ENCODE assay signal across 1 cellular context in genomic region chr22:17307566-17307965, GRCh38.
TF ChIP-seq lines count a peak whose summit lies in the region.

No MANE protein-coding gene starts in this region.

TF ChIP-seq in GM23338, 12 proteins besides CTCF, POLR2A, EP300 and RAD21 (continued from another document):
- TF ChIP-seq, protein P1, sequence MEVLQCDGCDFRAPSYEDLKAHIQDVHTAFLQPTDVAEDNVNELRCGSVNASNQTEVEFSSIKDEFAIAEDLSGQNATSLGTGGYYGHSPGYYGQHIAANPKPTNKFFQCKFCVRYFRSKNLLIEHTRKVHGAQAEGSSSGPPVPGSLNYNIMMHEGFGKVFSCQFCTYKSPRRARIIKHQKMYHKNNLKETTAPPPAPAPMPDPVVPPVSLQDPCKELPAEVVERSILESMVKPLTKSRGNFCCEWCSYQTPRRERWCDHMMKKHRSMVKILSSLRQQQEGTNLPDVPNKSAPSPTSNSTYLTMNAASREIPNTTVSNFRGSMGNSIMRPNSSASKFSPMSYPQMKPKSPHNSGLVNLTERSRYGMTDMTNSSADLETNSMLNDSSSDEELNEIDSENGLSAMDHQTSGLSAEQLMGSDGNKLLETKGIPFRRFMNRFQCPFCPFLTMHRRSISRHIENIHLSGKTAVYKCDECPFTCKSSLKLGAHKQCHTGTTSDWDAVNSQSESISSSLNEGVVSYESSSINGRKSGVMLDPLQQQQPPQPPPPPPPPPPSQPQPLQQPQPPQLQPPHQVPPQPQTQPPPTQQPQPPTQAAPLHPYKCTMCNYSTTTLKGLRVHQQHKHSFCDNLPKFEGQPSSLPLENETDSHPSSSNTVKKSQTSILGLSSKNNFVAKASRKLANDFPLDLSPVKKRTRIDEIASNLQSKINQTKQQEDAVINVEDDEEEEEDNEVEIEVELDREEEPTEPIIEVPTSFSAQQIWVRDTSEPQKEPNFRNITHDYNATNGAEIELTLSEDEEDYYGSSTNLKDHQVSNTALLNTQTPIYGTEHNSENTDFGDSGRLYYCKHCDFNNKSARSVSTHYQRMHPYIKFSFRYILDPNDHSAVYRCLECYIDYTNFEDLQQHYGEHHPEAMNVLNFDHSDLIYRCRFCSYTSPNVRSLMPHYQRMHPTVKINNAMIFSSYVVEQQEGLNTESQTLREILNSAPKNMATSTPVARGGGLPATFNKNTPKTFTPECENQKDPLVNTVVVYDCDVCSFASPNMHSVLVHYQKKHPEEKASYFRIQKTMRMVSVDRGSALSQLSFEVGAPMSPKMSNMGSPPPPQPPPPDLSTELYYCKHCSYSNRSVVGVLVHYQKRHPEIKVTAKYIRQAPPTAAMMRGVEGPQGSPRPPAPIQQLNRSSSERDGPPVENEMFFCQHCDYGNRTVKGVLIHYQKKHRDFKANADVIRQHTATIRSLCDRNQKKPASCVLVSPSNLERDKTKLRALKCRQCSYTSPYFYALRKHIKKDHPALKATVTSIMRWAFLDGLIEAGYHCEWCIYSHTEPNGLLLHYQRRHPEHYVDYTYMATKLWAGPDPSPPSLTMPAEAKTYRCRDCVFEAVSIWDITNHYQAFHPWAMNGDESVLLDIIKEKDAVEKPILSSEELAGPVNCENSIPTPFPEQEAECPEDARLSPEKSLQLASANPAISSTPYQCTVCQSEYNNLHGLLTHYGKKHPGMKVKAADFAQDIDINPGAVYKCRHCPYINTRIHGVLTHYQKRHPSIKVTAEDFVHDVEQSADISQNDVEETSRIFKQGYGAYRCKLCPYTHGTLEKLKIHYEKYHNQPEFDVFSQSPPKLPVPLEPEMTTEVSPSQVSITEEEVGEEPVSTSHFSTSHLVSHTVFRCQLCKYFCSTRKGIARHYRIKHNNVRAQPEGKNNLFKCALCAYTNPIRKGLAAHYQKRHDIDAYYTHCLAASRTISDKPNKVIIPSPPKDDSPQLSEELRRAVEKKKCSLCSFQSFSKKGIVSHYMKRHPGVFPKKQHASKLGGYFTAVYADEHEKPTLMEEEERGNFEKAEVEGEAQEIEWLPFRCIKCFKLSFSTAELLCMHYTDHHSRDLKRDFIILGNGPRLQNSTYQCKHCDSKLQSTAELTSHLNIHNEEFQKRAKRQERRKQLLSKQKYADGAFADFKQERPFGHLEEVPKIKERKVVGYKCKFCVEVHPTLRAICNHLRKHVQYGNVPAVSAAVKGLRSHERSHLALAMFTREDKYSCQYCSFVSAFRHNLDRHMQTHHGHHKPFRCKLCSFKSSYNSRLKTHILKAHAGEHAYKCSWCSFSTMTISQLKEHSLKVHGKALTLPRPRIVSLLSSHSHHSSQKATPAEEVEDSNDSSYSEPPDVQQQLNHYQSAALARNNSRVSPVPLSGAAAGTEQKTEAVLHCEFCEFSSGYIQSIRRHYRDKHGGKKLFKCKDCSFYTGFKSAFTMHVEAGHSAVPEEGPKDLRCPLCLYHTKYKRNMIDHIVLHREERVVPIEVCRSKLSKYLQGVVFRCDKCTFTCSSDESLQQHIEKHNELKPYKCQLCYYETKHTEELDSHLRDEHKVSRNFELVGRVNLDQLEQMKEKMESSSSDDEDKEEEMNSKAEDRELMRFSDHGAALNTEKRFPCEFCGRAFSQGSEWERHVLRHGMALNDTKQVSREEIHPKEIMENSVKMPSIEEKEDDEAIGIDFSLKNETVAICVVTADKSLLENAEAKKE (CRISPR knock-in tag; IDR thresholded peaks at IDR 0.05), result no peak
- no peak for TF ChIP-seq ZNF114 (CRISPR knock-in tag; IDR thresholded peaks at IDR 0.05)
